Comparison of ENCODE assay signal across 2 cellular contexts in genomic region chr17:39083270-39083669, GRCh38.
TF ChIP-seq lines count a peak whose summit lies in the region.

No MANE protein-coding gene starts in this region.

TF ChIP-seq in HepG2, 621 proteins besides CTCF, POLR2A, EP300 and RAD21:
- no peak for TF ChIP-seq ZNF562 (CRISPR knock-in tag; IDR thresholded peaks at IDR 0.05; ENCODE audit: borderline replicate concordance)
- 0 out of 2 replicates have a peak, but pooled peaks have one; percentile 12 for TF ChIP-seq ZNF687 (CRISPR knock-in tag; IDR thresholded peaks at IDR 0.05)

TF ChIP-seq in GM23338, 12 proteins besides CTCF, POLR2A, EP300 and RAD21:
- TF ChIP-seq STAT1 (IDR thresholded peaks at IDR 0.05; ENCODE audit: unreplicated experiment): no peak
- TF ChIP-seq POLR2AphosphoS5 (IDR thresholded peaks at IDR 0.05; ENCODE audit: low read depth): no peak
- TF ChIP-seq ZNF462 (CRISPR knock-in tag; IDR thresholded peaks at IDR 0.05): no peak
- no peak for TF ChIP-seq ZNF114 (CRISPR knock-in tag; IDR thresholded peaks at IDR 0.05)
- no peak for TF ChIP-seq CREB1 (CRISPR knock-in tag; IDR thresholded peaks at IDR 0.05; ENCODE audit: low read depth)
- no peak for TF ChIP-seq NANOG (IDR thresholded peaks at IDR 0.05; ENCODE audit: borderline replicate concordance)
- no peak for TF ChIP-seq REST (IDR thresholded peaks at IDR 0.05; ENCODE audit: unreplicated experiment)
- no peak for TF ChIP-seq EZH2phosphoT487 (IDR thresholded peaks at IDR 0.05; ENCODE audit: unreplicated experiment)
- no peak for TF ChIP-seq EZH2 (IDR thresholded peaks at IDR 0.05; ENCODE audit: low read depth, unreplicated experiment)
- TF ChIP-seq ETS1 (IDR thresholded peaks at IDR 0.05): no peak
- no peak for TF ChIP-seq ZNF331 (CRISPR knock-in tag; IDR thresholded peaks at IDR 0.05; ENCODE audit: low read depth)
- TF ChIP-seq JUNB (IDR thresholded peaks at IDR 0.05; ENCODE audit: unreplicated experiment): no peak
TF ChIP-seq in GM23338: peak in this region for 0.
